Comparison of ENCODE assay signal across 12 cellular contexts in genomic region chr19:12784394-12784870, GRCh38. TPM values are rescaled to one million over a fixed set of nuclear protein-coding genes. Genes with fewer than 3 reads are reported as not detected.
DNase-seq lines count a peak whose midpoint lies in the region; ATAC-seq and TF ChIP-seq lines count a peak whose summit lies in the region.
"Had no signal": no experiment of that assay in that cellular context is flagged by ENCODE, and none has a peak within 500 bp of the region (broad histone marks: within the 10 kb centered on the region; RNA-seq: fewer than 3 reads in every experiment).

No MANE protein-coding gene starts in this region.

- peak overlapping the region; percentile 98 for H3K27ac ChIP-seq in angular gyrus (ENCODE audit: low read depth, low read length)
- peak overlapping the region; percentile 86 to 87 for H3K27ac ChIP-seq in lung (ENCODE audit: low read depth in 1 of 2, low read length in 1 of 2)
- peak overlapping the region; percentile 98 to 100 for H3K27ac ChIP-seq in uterus

- WGBS in lung, 2 donors = 52 to 63% methylated on average over 10 of the region's 10 CpGs

- no peak for TF ChIP-seq CTCF in lung (IDR thresholded peaks at IDR 0.05; ENCODE audit: control extremely low read depth, extremely low read depth)
- no peak for TF ChIP-seq CTCF in uterus (IDR thresholded peaks at IDR 0.05)

- no peaks in the 10 kb centered on the region for H3K36me3 ChIP-seq in lung (ENCODE audit: control insufficient read depth in 2 of 2, insufficient read depth in 2 of 2, low read length in 2 of 2)
- H3K36me3 ChIP-seq in uterus = no peaks in the 10 kb centered on the region

- H3K9me3 ChIP-seq in lung (ENCODE audit: control insufficient read depth in 2 of 2, insufficient read depth in 1 of 2, low read length in 1 of 2) (no peaks in the 10 kb centered on the region), uterus (no peaks in the 10 kb centered on the region)

- ATAC-seq in lung (ENCODE audit: insufficient read depth, low FRiP score) = no peak
- ATAC-seq in GM18868 (IDR thresholded peaks at IDR 0.05; ENCODE audit: unreplicated experiment) = no peak
- ATAC-seq: stimulated activated naive B cell treated with anti-CD40 and anti-IgM and Interleukin-4, amounts not matched to agents 10 μg/mL and 1 μg/mL and 100 μg/mL, for 72 hours had no signal

- intact Hi-C loops in uterus (cut with DNase I; ENCODE audit: low total_unique reads) = no loop called here

- H3K27me3 ChIP-seq in lung (ENCODE audit: control insufficient read depth, insufficient read depth) (no peaks in the 10 kb centered on the region), uterus (no peaks in the 10 kb centered on the region)

- no peak for TF ChIP-seq POLR2A in uterus (IDR thresholded peaks at IDR 0.05)

- H3K4me3 ChIP-seq in lung (no peak overlapping the region), uterus (no peak overlapping the region)

- peak; percentile 27 for DNase-seq in stimulated activated CD4-positive, alpha-beta T cell treated with anti-CD3 and anti-CD28 coated beads, Interleukin-1b, Interleukin-23, amount 100 ng/mL, for 48 hours
- no peak for DNase-seq in stimulated activated CD4-positive, alpha-beta T cell treated with anti-CD3 and anti-CD28 coated beads, Interleukin-4, amount 100 ng/mL, for 4 hours
- DNase-seq in lung (ENCODE audit: low spot score) (no peak), uterus (no peak), DMS153 treated with DMSO at 0.1 percent for 48 hours (lab: John Stamatoyannopoulos, UW; ENCODE audit: unreplicated experiment) (no peak), SHP77 treated with DMSO at 0.1 percent for 48 hours (lab: John Stamatoyannopoulos, UW) (no peak)
- DNase-seq: GOT3; NCI-H1092 treated with DMSO at 0.1 percent for 48 hours; stimulated activated naive B cell treated with anti-CD40 and anti-IgM and Interleukin-4, amounts not matched to agents 10 μg/mL and 1 μg/mL and 100 μg/mL, for 72 hours had no signal

- H3K4me1 ChIP-seq in lung (ENCODE audit: control insufficient read depth in 2 of 2, insufficient read depth in 2 of 2, low read length in 2 of 2) = peaks cover 0 to 38% of the 10 kb centered on the region in 2 donors
- H3K4me1 ChIP-seq in uterus = peaks cover 0 to 18% of the 10 kb centered on the region in 2 donors

RNA-seq across cellular contexts. Expression of gene JUNB, which starts 6.9 kb away (rescaled TPM):
- total RNA-seq in lung = 100 to 1,000 TPM; 121 to 205 TPM
- polyA plus RNA-seq in lung = 100 to 1,000 TPM; 111 to 689 TPM
- total RNA-seq in uterus = 100 to 1,000 TPM in 1 of 4 donors, 10 to 100 TPM in 3; 47.4 to 417 (median 81.5) TPM

RNA-seq across cellular contexts. Expression of gene HOOK2, which starts 9.1 kb away (rescaled TPM):
- total RNA-seq in lung (10 to 100 TPM; 46.9 to 67.4 TPM), uterus (10 to 100 TPM in 2 of 4 donors, 1 to 10 TPM in 1, under 1 TPM in 1; 0.59 to 37.5 (median 14.0) TPM)
- polyA plus RNA-seq in lung = 10 to 100 TPM; 39.8 to 54.3 TPM

RNA-seq across cellular contexts. Expression of gene PRDX2, which starts 17.2 kb away (rescaled TPM):
- 100 to 1,000 TPM; 166 to 196 TPM for total RNA-seq in lung
- polyA plus RNA-seq in lung = 100 to 1,000 TPM; 132 to 181 TPM
- 100 to 1,000 TPM; 148 to 178 (median 163) TPM for total RNA-seq in uterus

RNA-seq across cellular contexts. Expression of gene THSD8, which starts 17.4 kb away (rescaled TPM):
- total RNA-seq in lung (1 to 10 TPM; 1.8 to 2.2 TPM), uterus (1 to 10 TPM in 1 of 4 donors, not detected in 3; 4.1 TPM)
- polyA plus RNA-seq in lung = 1 to 10 TPM in 1 of 2 donors, under 1 TPM in 1; 0.10 to 6.2 TPM
- total RNA-seq: dermis microvascular lymphatic vessel endothelial cell had no signal

RNA-seq across cellular contexts. Expression of gene RNASEH2A, which starts 22.0 kb away (rescaled TPM):
- total RNA-seq in lung = 10 to 100 TPM in 1 of 2 donors, 1 to 10 TPM in 1; 7.5 to 16.1 TPM
- polyA plus RNA-seq in lung = 10 to 100 TPM in 1 of 2 donors, 1 to 10 TPM in 1; 7.3 to 11.1 TPM
- 10 to 100 TPM in 1 of 4 donors, 1 to 10 TPM in 3; 2.3 to 18.9 (median 3.1) TPM for total RNA-seq in uterus
